1 cellular context compared by ENCODE assay signal in the genomic region with DNA sequence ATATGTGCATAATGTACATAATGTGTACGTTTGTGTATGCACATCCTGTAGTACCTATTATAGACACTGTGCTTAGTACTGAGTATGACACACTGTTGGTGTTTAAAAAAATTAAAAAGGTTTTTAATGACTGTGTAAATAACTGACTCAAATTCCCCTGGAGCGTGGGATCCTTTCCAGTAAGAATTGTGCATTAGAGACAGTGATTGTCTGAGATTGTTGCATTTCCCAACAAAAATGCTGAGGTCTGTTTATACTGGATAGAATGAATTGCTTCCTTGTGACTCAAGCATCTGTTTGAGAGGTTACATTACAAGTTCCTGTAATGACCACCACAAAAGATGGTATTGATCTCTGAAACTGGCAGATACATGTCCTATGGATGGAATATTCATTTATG.
TF ChIP-seq lines count a peak whose summit lies in the region.

No MANE protein-coding gene starts in this region.

TF ChIP-seq in endothelial cell of umbilical vein, 7 proteins besides CTCF, POLR2A, EP300 and RAD21:
- TF ChIP-seq, protein P1, sequence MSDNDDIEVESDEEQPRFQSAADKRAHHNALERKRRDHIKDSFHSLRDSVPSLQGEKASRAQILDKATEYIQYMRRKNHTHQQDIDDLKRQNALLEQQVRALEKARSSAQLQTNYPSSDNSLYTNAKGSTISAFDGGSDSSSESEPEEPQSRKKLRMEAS (IDR thresholded peaks at IDR 0.05; ENCODE audit: insufficient read depth, insufficient read length) = no peak
- TF ChIP-seq FOS (IDR thresholded peaks at IDR 0.05; ENCODE audit: borderline replicate concordance, insufficient read depth, low read length) (no peak), GATA2 (IDR thresholded peaks at IDR 0.05; ENCODE audit: insufficient read depth, insufficient read length, low read depth, low read length) (no peak), JUN (IDR thresholded peaks at IDR 0.05; ENCODE audit: borderline replicate concordance, insufficient read depth, insufficient read length, low read depth) (no peak), EZH2 (IDR thresholded peaks at IDR 0.05; ENCODE audit: borderline replicate concordance, low read depth, low read length, severe bottlenecking) (no peak), MYC (IDR thresholded peaks at IDR 0.05; ENCODE audit: low read depth, low read length) (no peak), POLR2AphosphoS5 (IDR thresholded peaks at IDR 0.05; ENCODE audit: insufficient read depth, low read depth, low read length) (no peak)
TF ChIP-seq in endothelial cell of umbilical vein: peak in this region for 0.
